Comparison of ENCODE assay signal across 18 cellular contexts in the genomic region with DNA sequence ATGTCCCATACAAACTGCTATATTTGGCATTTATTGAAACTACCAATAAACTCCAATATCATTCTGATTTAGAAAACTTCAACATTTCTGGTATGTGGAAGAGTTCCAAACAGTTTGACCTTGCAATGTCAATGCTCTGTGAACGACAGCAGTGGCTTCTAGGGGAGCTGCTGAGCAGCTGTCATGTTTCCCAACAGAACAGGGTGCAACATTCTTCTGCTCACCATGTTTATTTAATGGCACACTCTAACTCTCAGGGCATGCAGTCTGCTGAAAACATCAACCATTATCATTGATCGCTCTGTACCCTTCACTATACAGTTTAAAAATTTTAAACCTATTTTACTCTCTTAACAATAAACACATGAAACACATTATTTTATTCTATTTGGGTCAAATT. TPM values are rescaled to one million over a fixed set of nuclear protein-coding genes. Genes with fewer than 3 reads are reported as not detected.
"Had no signal": no experiment of that assay in that cellular context is flagged by ENCODE, and none has a peak within 500 bp of the region (broad histone marks: within the 10 kb centered on the region; RNA-seq: fewer than 3 reads in every experiment).

No MANE protein-coding gene starts in this region.

- H3K4me2 ChIP-seq: SK-N-SH had no signal

- H3K4me3 ChIP-seq: colonic mucosa, esophagus muscularis mucosa, mucosa of descending colon, spleen had no signal

- ATAC-seq: activated T-helper 17 cell treated with anti-CD3 and anti-CD28 coated beads, Interleukin-2, amount 50 U/mL, for 72 hours; mucosa of descending colon; natural killer cell; T-cell had no signal

- DNase-seq: activated CD4-positive, alpha-beta T cell treated with anti-CD3 and anti-CD28 coated beads, Interleukin-2, amount 50 U/mL, for 1 hour; activated naive CD4-positive, alpha-beta T cell treated with anti-CD3 and anti-CD28 coated beads for 36 hours; caudate nucleus; colonic mucosa; immature natural killer cell; mucosa of descending colon; natural killer cell; retina; SK-N-SH; spleen; T-cell; T-helper 9 cell had no signal

- H3K9me3 ChIP-seq: colonic mucosa, esophagus muscularis mucosa, mucosa of descending colon, neutrophil, SK-N-SH, spleen had no signal

- H3K4me1 ChIP-seq: colonic mucosa had no signal

- H3K27ac ChIP-seq: colonic mucosa, esophagus muscularis mucosa, neutrophil had no signal

- H3K27me3 ChIP-seq: colonic mucosa, esophagus muscularis mucosa, neutrophil, spleen had no signal

- FAIRE-seq: astrocyte had no signal

- H3K36me3 ChIP-seq: colonic mucosa had no signal

- H3K9ac ChIP-seq: SK-N-SH had no signal

RNA-seq across cellular contexts. Expression of a gene that starts 25.9 kb away (rescaled TPM):
- total RNA-seq: activated naive CD4-positive, alpha-beta T cell treated with anti-CD3 and anti-CD28 coated beads for 36 hours; activated T-helper 17 cell treated with anti-CD3 and anti-CD28 coated beads, Interleukin-2, amount 50 U/mL, for 72 hours; astrocyte; colonic mucosa; esophagus muscularis mucosa; natural killer cell; spleen; T-cell; temporal lobe had no signal
- polyA plus RNA-seq: immature natural killer cell, SK-N-SH, urinary bladder had no signal
